1 cellular context compared by ENCODE assay signal in genomic region chr11:116825854-116826750, GRCh38.
TF ChIP-seq lines count a peak whose summit lies in the region.

No MANE protein-coding gene starts in this region.

TF ChIP-seq in liver, 16 proteins besides CTCF, POLR2A, EP300 and RAD21:
- TF ChIP-seq ZBTB33 (IDR thresholded peaks at IDR 0.05): no peak
- peak; percentile 59 to 84 for TF ChIP-seq RXRA (IDR thresholded peaks at IDR 0.05)
- no peak for TF ChIP-seq ATF3 (IDR thresholded peaks at IDR 0.05)
- TF ChIP-seq NR2F2 (IDR thresholded peaks at IDR 0.05): no peak
- peak; percentile 5 for TF ChIP-seq SP1 (IDR thresholded peaks at IDR 0.05)
- peak in 1 of 2 donors; percentile 83 for TF ChIP-seq JUND (IDR thresholded peaks at IDR 0.05)
- TF ChIP-seq REST (IDR thresholded peaks at IDR 0.05): no peak
- no peak for TF ChIP-seq GABPA (IDR thresholded peaks at IDR 0.05 in 1 of 2, conservative IDR thresholded peaks at IDR 0.05 in 1 of 2)
- TF ChIP-seq HNF4A (conservative IDR thresholded peaks at IDR 0.05): peak; percentile 70 to 91
- peak; percentile 10 for TF ChIP-seq FOXA2 (IDR thresholded peaks at IDR 0.05)
